Comparison of ENCODE assay signal across 1 cellular context in the genomic region with DNA sequence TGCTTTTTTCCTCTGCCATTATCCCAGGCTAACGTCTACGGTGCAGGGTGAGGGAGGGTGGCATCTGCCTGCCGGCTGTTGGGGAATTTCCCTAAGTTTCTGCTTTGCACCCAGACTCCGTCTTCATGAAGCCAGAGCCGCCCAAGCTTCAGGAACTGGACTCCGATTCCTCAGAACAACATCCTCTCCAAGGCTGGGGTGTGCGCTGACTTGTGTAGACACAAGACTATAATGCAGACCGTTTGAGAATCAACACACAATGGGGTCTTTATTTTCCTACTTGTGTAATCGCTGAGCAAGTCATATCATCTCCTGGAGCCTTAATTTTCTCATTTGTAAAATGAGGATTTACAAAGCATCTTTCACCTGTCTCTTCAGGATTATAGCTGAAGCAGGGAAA.
TF ChIP-seq lines count a peak whose summit lies in the region.

No MANE protein-coding gene starts in this region.

TF ChIP-seq in H1, 55 proteins besides CTCF, POLR2A, EP300 and RAD21:
- TF ChIP-seq E2F6 (IDR thresholded peaks at IDR 0.05) = no peak
- no peak for TF ChIP-seq CHD2 (IDR thresholded peaks at IDR 0.05; ENCODE audit: low read length)
- no peak for TF ChIP-seq JUND (IDR thresholded peaks at IDR 0.05; ENCODE audit: low read length)
